8 cellular contexts compared by ENCODE assay signal in the genomic region with DNA sequence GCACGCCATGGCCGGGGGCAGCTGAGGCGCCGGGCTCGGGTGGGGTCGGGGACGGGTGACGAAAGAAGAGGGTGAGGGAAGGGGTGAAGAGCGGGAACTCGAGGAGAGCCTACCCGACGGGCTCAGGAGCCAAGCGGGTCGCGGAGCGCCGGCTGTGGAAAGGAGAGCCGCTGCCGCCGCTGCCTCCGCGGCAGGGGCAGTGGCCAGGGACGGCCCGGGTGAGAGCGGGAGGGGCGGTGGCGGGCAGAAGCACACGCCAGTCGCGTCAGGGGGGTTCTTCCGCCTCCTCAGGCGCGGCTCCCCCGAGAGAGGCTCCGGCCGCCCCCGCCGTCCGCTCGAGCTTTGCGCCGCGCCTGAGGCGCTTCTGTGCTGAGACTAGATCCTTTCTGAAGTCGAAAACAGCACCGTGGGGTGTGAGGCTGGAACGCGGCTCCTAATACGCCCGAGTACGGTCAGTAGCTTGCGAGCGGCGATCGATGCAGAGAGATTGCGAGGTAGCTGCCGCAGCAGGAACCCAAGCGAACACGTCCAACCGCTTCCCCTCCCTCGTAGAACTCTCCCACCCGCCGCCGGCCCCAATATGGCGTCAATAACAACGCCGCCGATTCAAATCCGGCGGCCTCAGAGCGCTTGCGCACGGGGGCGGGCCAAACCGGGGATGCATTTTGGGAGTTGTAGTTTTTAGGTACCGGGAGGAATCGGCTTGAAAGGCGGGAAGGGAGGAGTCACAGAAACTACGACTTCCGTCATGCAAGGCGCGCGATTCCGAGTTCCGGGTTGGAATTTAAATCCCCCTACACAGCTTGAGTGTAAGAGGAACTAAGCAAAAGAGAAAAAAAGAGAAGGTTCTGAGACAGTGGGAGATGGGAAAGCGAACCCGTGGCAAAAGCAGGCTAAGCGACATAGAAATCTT. TPM values are rescaled to one million over a fixed set of nuclear protein-coding genes. Genes with fewer than 3 reads are reported as not detected.
DNase-seq lines count a peak whose midpoint lies in the region; ATAC-seq and TF ChIP-seq lines count a peak whose summit lies in the region.

A gene (minus strand): TSS at position 558 of the 913 bp plus-strand sequence. CDS start 549 bp downstream, at position 9.

- H3K4me1 ChIP-seq in H9 (ENCODE audit: insufficient read depth, low read length), result peaks cover 3% of the 10 kb centered on the region; the same call in 1 of the 2 replicates

- no peaks in the 10 kb centered on the region; a peak in 3 of 5 replicates for H3K9me3 Mint-ChIP-seq in H9
- H3K9me3 Mint-ChIP-seq in natural killer cell treated with Interleukin-12 subunit alpha and Interleukin-12 subunit beta and Interleukin-15 and Interleukin-18, amount 100 ng/mL, for 72 hours, result no peaks in the 10 kb centered on the region

- no peak within 1 kb of the TSS for H2AK5ac ChIP-seq in H9 (ENCODE audit: insufficient read length, low read length)

- H3K18ac ChIP-seq in H9 (ENCODE audit: insufficient read length, low read depth, low read length), result peak within 1 kb of the TSS; percentile 86

- H3K4ac ChIP-seq in H9 (ENCODE audit: low read depth, low read length), result peak within 1 kb of the TSS; percentile 63

- peak; percentile 85 to 93 for ATAC-seq in natural killer cell treated with Interleukin-12 subunit alpha and Interleukin-12 subunit beta and Interleukin-15 and Interleukin-18, amount 100 ng/mL, for 72 hours
- ATAC-seq in stimulated activated naive CD8-positive, alpha-beta T cell treated with anti-CD3 and anti-CD28 coated beads, Interleukin-15, Interleukin-2, amounts not matched to agents 100 U/mL and 50 U/mL, for 24 hours, result peak; percentile 75

- TF ChIP-seq CTCF in H9 (conservative IDR thresholded peaks at IDR 0.05), result no peak
- TF ChIP-seq CTCF in fibroblast of pulmonary artery (IDR thresholded peaks at IDR 0.05; ENCODE audit: low read length, missing control alignments), result no peak

- peaks cover 39% of the 10 kb centered on the region for H3K79me2 ChIP-seq in H9 (ENCODE audit: insufficient read depth, low read length)

- H2AFZ ChIP-seq in H9 (ENCODE audit: low read length), result no peak within 1 kb of the TSS

- H3K14ac ChIP-seq in H9 (ENCODE audit: insufficient read depth, low read length), result peak within 1 kb of the TSS; percentile 97

- H3K4me1 Mint-ChIP-seq in H9, result peaks cover 20 to 29% of the 10 kb centered on the region in 2 experiments
- H3K4me1 Mint-ChIP-seq in natural killer cell treated with Interleukin-12 subunit alpha and Interleukin-12 subunit beta and Interleukin-15 and Interleukin-18, amount 100 ng/mL, for 72 hours (ENCODE audit: low read depth in 2 of 2), result peaks cover 41 to 69% of the 10 kb centered on the region in 2 donors

- H3K27me3 Mint-ChIP-seq in H9 (ENCODE audit: low read depth), result no peaks in the 10 kb centered on the region
- H3K27me3 Mint-ChIP-seq in natural killer cell treated with Interleukin-12 subunit alpha and Interleukin-12 subunit beta and Interleukin-15 and Interleukin-18, amount 100 ng/mL, for 72 hours, result no peaks in the 10 kb centered on the region

- peak within 1 kb of the TSS; percentile 87 to 99 for H3K4me3 Mint-ChIP-seq in H9
- peak within 1 kb of the TSS; percentile 99 for H3K4me3 Mint-ChIP-seq in natural killer cell treated with Interleukin-12 subunit alpha and Interleukin-12 subunit beta and Interleukin-15 and Interleukin-18, amount 100 ng/mL, for 72 hours

- H2BK20ac ChIP-seq in H9 (ENCODE audit: low read depth, low read length, poor library complexity, severe bottlenecking), result no peak within 1 kb of the TSS

- peak within 1 kb of the TSS; percentile 25 for H4K5ac ChIP-seq in H9 (ENCODE audit: insufficient read length, low read depth, low read length)

- H4K20me1 ChIP-seq in H9 (ENCODE audit: control insufficient read depth, insufficient read depth, insufficient read length), result no peaks in the 10 kb centered on the region

- H3K56ac ChIP-seq in H9 (ENCODE audit: insufficient read length, low read depth, low read length), result no peak within 1 kb of the TSS

- H3K4me3 ChIP-seq in MG63, result peak within 1 kb of the TSS; percentile 86
- peak within 1 kb of the TSS; percentile 97 for H3K4me3 ChIP-seq in fibroblast of pulmonary artery (replicated peaks; ENCODE audit: low read depth, low read length)

- H3K9me3 ChIP-seq in H9 (ENCODE audit: control insufficient read depth, low read depth, low read length), result no peaks in the 10 kb centered on the region
- no peaks in the 10 kb centered on the region for H3K9me3 ChIP-seq in MG63

- H4K91ac ChIP-seq in H9 (ENCODE audit: insufficient read length, low read depth, low read length), result peak within 1 kb of the TSS; percentile 93

- no peak within 1 kb of the TSS for H3T11ph ChIP-seq in H9 (ENCODE audit: low read length)

- H3K27ac ChIP-seq in H9 (ENCODE audit: insufficient read length, low read depth, low read length), result peak within 1 kb of the TSS; percentile 96

- no CpG with 5 or more reads among the region's 88 CpGs for WGBS in H9 (ENCODE audit: extremely low coverage, insufficient read length, low lambda C conversion rate)

- peaks cover 7% of the 10 kb centered on the region for H3K36me3 ChIP-seq in MG63

- H2BK120ac ChIP-seq in H9 (ENCODE audit: low read depth, low read length, poor library complexity, severe bottlenecking), result peak within 1 kb of the TSS; percentile 15

- no peaks in the 10 kb centered on the region for H3K79me1 ChIP-seq in H9 (ENCODE audit: insufficient read depth, low read depth, low read length, poor library complexity, severe bottlenecking)

- no peak within 1 kb of the TSS for H2BK15ac ChIP-seq in H9 (ENCODE audit: low read depth, low read length)

- peak within 1 kb of the TSS; percentile 79 for H3K4me2 ChIP-seq in H9 (ENCODE audit: insufficient read depth, insufficient read length, low read length)

- peaks cover 14 to 17% (median 16%) of the 10 kb centered on the region in 3 experiments; a peak in 6 of 7 replicates for H3K36me3 Mint-ChIP-seq in H9 (ENCODE audit: insufficient read depth in 1 of 3, low read depth in 3 of 3)
- H3K36me3 Mint-ChIP-seq in natural killer cell treated with Interleukin-12 subunit alpha and Interleukin-12 subunit beta and Interleukin-15 and Interleukin-18, amount 100 ng/mL, for 72 hours, result peaks cover 20% of the 10 kb centered on the region

- H3K27me3 ChIP-seq in H9 (ENCODE audit: insufficient read depth, low read length), result no peaks in the 10 kb centered on the region
- no peaks in the 10 kb centered on the region for H3K27me3 ChIP-seq in MG63

- DNase-seq in ELR (ENCODE audit: low read depth) (peak; percentile 100), H9 (peak; percentile 98), MG63 (peak; percentile 94), SHP77 treated with DMSO at 0.1 percent for 48 hours (lab: John Stamatoyannopoulos, UW) (peak; percentile 95), fibroblast of pulmonary artery (ENCODE audit: low read depth) (peak; percentile 100)
- DNase-seq in activated effector memory CD4-positive, alpha-beta T cell treated with anti-CD3 and anti-CD28 coated beads, Interleukin-2, amount 50 U/mL, for 16 hours, result peak; percentile 99
- peak; percentile 98 for DNase-seq in natural killer cell treated with Interleukin-12 subunit alpha and Interleukin-12 subunit beta and Interleukin-15 and Interleukin-18, amount 100 ng/mL, for 72 hours (ENCODE audit: low spot score)
- DNase-seq in stimulated activated naive CD8-positive, alpha-beta T cell treated with anti-CD3 and anti-CD28 coated beads, Interleukin-15, Interleukin-2, amounts not matched to agents 100 U/mL and 50 U/mL, for 24 hours, result peak; percentile 95

- H3K23me2 ChIP-seq in H9 (ENCODE audit: insufficient read length, low read depth, low read length, poor library complexity, severe bottlenecking), result peaks cover 3% of the 10 kb centered on the region

- H2BK12ac ChIP-seq in H9 (ENCODE audit: insufficient read length, low read depth, low read length), result no peak within 1 kb of the TSS

- H4K8ac ChIP-seq in H9 (replicated peaks; ENCODE audit: insufficient read length, low read depth, low read length), result no peak within 1 kb of the TSS

- H3K9ac ChIP-seq in H9 (ENCODE audit: extremely low read depth, insufficient read length, low read length), result peak within 1 kb of the TSS; percentile 88

- peak within 1 kb of the TSS; percentile 6 for H2BK5ac ChIP-seq in H9 (ENCODE audit: insufficient read length, low read length)

- H3K23ac ChIP-seq in H9 (ENCODE audit: insufficient read length, low read depth, low read length), result no peak within 1 kb of the TSS

- peak within 1 kb of the TSS; percentile 98 to 100 (median 99) for H3K27ac Mint-ChIP-seq in H9
- H3K27ac Mint-ChIP-seq in natural killer cell treated with Interleukin-12 subunit alpha and Interleukin-12 subunit beta and Interleukin-15 and Interleukin-18, amount 100 ng/mL, for 72 hours, result peak within 1 kb of the TSS; percentile 96 to 98

RNA-seq across cellular contexts. Expression of the gene that starts here (rescaled TPM):
- total RNA-seq in H9 (2021), result 75.7 and 75.9 TPM in 2 replicates
- 11.4 and 19.5 TPM in 2 replicates for total RNA-seq in MG63 (2014; rRNA removed; shearing (Covaris generic); ENCODE audit: low replicate concordance)
- total RNA-seq in natural killer cell treated with Interleukin-12 subunit alpha and Interleukin-12 subunit beta and Interleukin-15 and Interleukin-18, amount 100 ng/mL, for 72 hours, result 100 to 1,000 TPM in 1 of 2 donors, 10 to 100 TPM in 1; 78.3 to 101 TPM

Comparison
In these comparisons a context has a peak if more than half of its experiments do, and no peak if none do; other contexts are left out.
1. Peak in every context shown above with its lines: DNase-seq, ATAC-seq, H3K4me3 ChIP-seq and H3K27ac ChIP-seq.